8 cellular contexts compared by ENCODE assay signal in genomic region chr4:169621754-169622481, GRCh38. TPM values are rescaled to one million over a fixed set of nuclear protein-coding genes. Genes with fewer than 3 reads are reported as not detected.
DNase-seq lines count a peak whose midpoint lies in the region; ATAC-seq, FAIRE-seq and TF ChIP-seq lines count a peak whose summit lies in the region.

No MANE protein-coding gene starts in this region.

- DNase-seq in activated T-cell treated with anti-CD3 and anti-CD28 coated beads for 24 hours (ENCODE audit: low read depth) (peak; percentile 28), Karpas-422 (peak; percentile 53), smooth muscle cell (lab: John Stamatoyannopoulos, UW; ENCODE audit: unreplicated experiment) (no peak), H54 (ENCODE audit: insufficient read length, low spot score) (no peak)
- DNase-seq in activated T-cell treated with anti-CD3 and anti-CD28 coated beads, Interleukin-2, amount 50 U/mL, for 48 hours: no peak
- peak; percentile 77 for DNase-seq in activated CD4-positive, alpha-beta T cell treated with anti-CD3 and anti-CD28 coated beads, Interleukin-2, amount 10 ng/mL, durations not matched to agents 24 days and 14 days

- no peaks in the 10 kb centered on the region for H3K9me3 Mint-ChIP-seq in activated CD4-positive, alpha-beta T cell treated with anti-CD3 and anti-CD28 coated beads, Interleukin-2, amount 10 ng/mL, durations not matched to agents 24 days and 14 days

- H3K36me3 ChIP-seq in Karpas-422 (ENCODE audit: insufficient read depth, low read length): no peaks in the 10 kb centered on the region
- H3K36me3 ChIP-seq in gastroesophageal sphincter: no peaks in the 10 kb centered on the region
- no peaks in the 10 kb centered on the region for H3K36me3 ChIP-seq in smooth muscle cell (ENCODE audit: low read depth)

- H3K4me2 ChIP-seq in Karpas-422 (ENCODE audit: low read depth, low read length, poor library complexity, severe bottlenecking) (peak overlapping the region; percentile 92), smooth muscle cell (peak overlapping the region; percentile 82)

- H3K27ac ChIP-seq in Karpas-422 (ENCODE audit: low read length) (peak overlapping the region; percentile 86), gastroesophageal sphincter (peak overlapping the region in 2 of 4 donors; percentile 94 to 96), smooth muscle cell (ENCODE audit: low read depth) (peak overlapping the region; percentile 95)

- no peak for FAIRE-seq in H54 (lab: Jason Lieb, UNC)

- H4K20me1 ChIP-seq in Karpas-422 (ENCODE audit: insufficient read depth, low read depth, low read length) (no peaks in the 10 kb centered on the region), smooth muscle cell (ENCODE audit: low read depth) (peaks cover 13% of the 10 kb centered on the region)

- no peaks in the 10 kb centered on the region for H3K9me2 ChIP-seq in Karpas-422 (replicated peaks; ENCODE audit: insufficient read depth, low read length)

- H3K27me3 ChIP-seq in Karpas-422 (ENCODE audit: low read length): no peaks in the 10 kb centered on the region
- no peaks in the 10 kb centered on the region for H3K27me3 ChIP-seq in gastroesophageal sphincter
- no peaks in the 10 kb centered on the region for H3K27me3 ChIP-seq in smooth muscle cell (ENCODE audit: low read depth)

- peaks cover 48% of the 10 kb centered on the region for H3K4me1 Mint-ChIP-seq in activated CD4-positive, alpha-beta T cell treated with anti-CD3 and anti-CD28 coated beads, Interleukin-2, amount 10 ng/mL, durations not matched to agents 24 days and 14 days

- H3K9ac ChIP-seq in Karpas-422 (ENCODE audit: low read length): peak overlapping the region; percentile 98
- H3K9ac ChIP-seq in smooth muscle cell (ENCODE audit: low read depth): peak overlapping the region; percentile 96

- no peak for TF ChIP-seq CTCF in gastroesophageal sphincter (IDR thresholded peaks at IDR 0.05)
- no peak for TF ChIP-seq CTCF in smooth muscle cell (IDR thresholded peaks at IDR 0.05; ENCODE audit: borderline replicate concordance, insufficient read depth, poor library complexity, severe bottlenecking)

- H3K4me1 ChIP-seq in Karpas-422 (ENCODE audit: low read length) (peaks cover 26% of the 10 kb centered on the region), gastroesophageal sphincter (peaks cover 0 to 35% (median 6%) of the 10 kb centered on the region in 3 donors), smooth muscle cell (ENCODE audit: low read depth) (peaks cover 25% of the 10 kb centered on the region)

- no peaks in the 10 kb centered on the region for H3K27me3 Mint-ChIP-seq in activated CD4-positive, alpha-beta T cell treated with anti-CD3 and anti-CD28 coated beads, Interleukin-2, amount 10 ng/mL, durations not matched to agents 24 days and 14 days

- TF ChIP-seq EP300 in gastroesophageal sphincter (IDR thresholded peaks at IDR 0.05): no peak

- peaks cover 10% of the 10 kb centered on the region for H3F3A ChIP-seq in smooth muscle cell (ENCODE audit: low read depth)

- H3K36me3 Mint-ChIP-seq in activated CD4-positive, alpha-beta T cell treated with anti-CD3 and anti-CD28 coated beads, Interleukin-2, amount 10 ng/mL, durations not matched to agents 24 days and 14 days (ENCODE audit: low read depth): peaks cover 5% of the 10 kb centered on the region

- WGBS in gastroesophageal sphincter (ENCODE audit: low coverage in 1 of 2), 2 donors: 3 to 7% methylated on average over 6 of the region's 6 CpGs
- WGBS in smooth muscle cell (ENCODE audit: low lambda C conversion rate): 11% methylated on average over 6 of the region's 6 CpGs

- peak overlapping the region; percentile 92 for H3K27ac Mint-ChIP-seq in activated CD4-positive, alpha-beta T cell treated with anti-CD3 and anti-CD28 coated beads, Interleukin-2, amount 10 ng/mL, durations not matched to agents 24 days and 14 days

- ATAC-seq in gastroesophageal sphincter (no peak), HG03442 (IDR thresholded peaks at IDR 0.05; ENCODE audit: unreplicated experiment) (no peak)

- H2AFZ ChIP-seq in Karpas-422 (ENCODE audit: low read length): no peak overlapping the region
- no peak overlapping the region for H2AFZ ChIP-seq in smooth muscle cell (ENCODE audit: low read depth)

- intact Hi-C loops in activated CD4-positive, alpha-beta T cell treated with anti-CD3 and anti-CD28 coated beads, Interleukin-2, amount 10 ng/mL, durations not matched to agents 24 days and 14 days (cut with micrococcal nuclease): loop anchor here (1.0 kb wide), 1 partner anchor 38 kb away; no protein-coding TSS in a partner anchor

- H3K4me3 Mint-ChIP-seq in activated CD4-positive, alpha-beta T cell treated with anti-CD3 and anti-CD28 coated beads, Interleukin-2, amount 10 ng/mL, durations not matched to agents 24 days and 14 days: peak overlapping the region; percentile 100

- peaks cover 66% of the 10 kb centered on the region for H3K79me2 ChIP-seq in Karpas-422 (ENCODE audit: low read length)
- peaks cover 64% of the 10 kb centered on the region for H3K79me2 ChIP-seq in smooth muscle cell (ENCODE audit: low read depth)

- H3K9me3 ChIP-seq in Karpas-422 (ENCODE audit: low read length) (no peaks in the 10 kb centered on the region), gastroesophageal sphincter (no peaks in the 10 kb centered on the region), smooth muscle cell (replicated peaks; ENCODE audit: low read depth) (no peaks in the 10 kb centered on the region)

- H3K4me3 ChIP-seq in Karpas-422 (ENCODE audit: low read length): peak overlapping the region; percentile 91
- H3K4me3 ChIP-seq in gastroesophageal sphincter: peak overlapping the region; percentile 67 to 69
- peak overlapping the region; percentile 73 for H3K4me3 ChIP-seq in smooth muscle cell

- TF ChIP-seq POLR2A in gastroesophageal sphincter (IDR thresholded peaks at IDR 0.05) (no peak), H54 (IDR thresholded peaks at IDR 0.05; ENCODE audit: low read depth, low read length) (no peak)

RNA-seq across cellular contexts. Expression of gene CLCN3, which starts 1.5 kb away (rescaled TPM):
- total RNA-seq in Karpas-422 (2014; rRNA removed; shearing (Covaris generic); ENCODE audit: low replicate concordance): 35.8 and 38.5 TPM in 2 replicates
- total RNA-seq in activated CD4-positive, alpha-beta T cell treated with anti-CD3 and anti-CD28 coated beads, Interleukin-2, amount 10 ng/mL, durations not matched to agents 24 days and 14 days: 26.6 and 28.1 TPM in 2 replicates
- total RNA-seq in gastroesophageal sphincter (10 to 100 TPM; 16.6 to 26.0 (median 22.6) TPM), smooth muscle cell (40.5 and 41.2 TPM in 2 replicates)
- polyA plus RNA-seq in smooth muscle cell: 13.7 and 15.1 TPM in 2 replicates

RNA-seq across cellular contexts. Expression of gene NEK1, which starts 9.5 kb away (rescaled TPM):
- 7.0 and 9.4 TPM in 2 replicates for total RNA-seq in Karpas-422 (2014; rRNA removed; shearing (Covaris generic); ENCODE audit: low replicate concordance)
- 8.6 and 11.1 TPM in 2 replicates for total RNA-seq in activated CD4-positive, alpha-beta T cell treated with anti-CD3 and anti-CD28 coated beads, Interleukin-2, amount 10 ng/mL, durations not matched to agents 24 days and 14 days
- 10 to 100 TPM in 3 of 4 donors, 1 to 10 TPM in 1; 9.1 to 21.4 (median 12.3) TPM for total RNA-seq in gastroesophageal sphincter
- total RNA-seq in smooth muscle cell: 11.8 and 16.5 TPM in 2 replicates
- polyA plus RNA-seq in smooth muscle cell: 9.4 and 10.5 TPM in 2 replicates

Comparison
In these comparisons a context has a peak if more than half of its experiments do, and no peak if none do; other contexts are left out.
1. DNase-seq: peak in activated T-cell treated with anti-CD3 and anti-CD28 coated beads for 24 hours (single experiment), Karpas-422 (single experiment) and activated CD4-positive, alpha-beta T cell treated with anti-CD3 and anti-CD28 coated beads, Interleukin-2, amount 10 ng/mL, durations not matched to agents 24 days and 14 days (single experiment); none in activated T-cell treated with anti-CD3 and anti-CD28 coated beads, Interleukin-2, amount 50 U/mL, for 48 hours (0 of 2), smooth muscle cell (single experiment) and H54 (single experiment).
2. Peak in every context shown above with its lines, with median percentiles within 50 percentile points of each other: H3K4me3 ChIP-seq.